In the genomic region with DNA sequence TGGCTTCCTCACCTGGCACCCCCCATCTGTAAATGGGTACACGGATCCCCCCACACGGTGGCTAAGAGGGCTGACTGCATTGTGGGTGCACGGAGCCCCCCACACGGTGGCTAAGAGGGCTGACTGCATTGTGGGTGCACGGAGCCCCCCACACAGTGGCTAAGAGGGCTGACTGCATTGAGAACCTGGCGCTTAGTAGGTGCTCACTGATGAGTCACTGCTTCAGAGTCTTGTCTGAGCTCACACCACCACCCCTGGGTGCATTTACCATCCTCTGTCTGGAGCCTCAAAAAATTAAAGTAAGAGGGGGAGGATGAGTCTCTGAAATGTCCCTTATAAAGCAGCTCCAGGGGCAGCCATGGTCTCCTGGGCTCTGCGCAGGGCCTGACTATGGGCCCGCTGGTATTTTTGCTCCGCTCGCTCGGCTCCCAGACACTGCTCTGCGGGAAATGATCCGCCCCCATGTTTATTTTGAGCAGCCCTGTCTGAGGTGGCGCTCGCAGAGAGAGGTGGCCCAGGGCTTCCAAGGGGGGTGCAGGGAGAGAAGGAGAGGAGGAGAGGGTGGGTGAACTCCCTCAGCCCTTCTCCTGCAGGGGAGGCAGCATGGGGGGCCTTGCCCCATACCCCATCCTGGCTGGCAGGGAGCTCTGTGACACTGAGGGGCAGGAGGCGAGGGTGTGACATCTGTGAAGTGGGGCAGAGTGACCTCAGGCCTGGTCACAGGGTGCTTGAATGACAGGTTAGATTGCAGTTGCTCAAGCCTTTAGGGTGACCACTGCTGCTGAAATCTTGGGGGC, we compare ENCODE assay signal across 19 cellular contexts.
A peak's percentile ranks its signal among the peaks of the same experiment; 100 is the strongest.
DNase-seq lines count a peak whose midpoint lies in the region; ATAC-seq, FAIRE-seq and TF ChIP-seq lines count a peak whose summit lies in the region.
"Had no signal": no experiment of that assay in that cellular context is flagged by ENCODE, and none has a peak within 500 bp of the region (broad histone marks: within the 10 kb centered on the region; RNA-seq: fewer than 3 reads in every experiment).

No MANE protein-coding gene starts in this region.

- DNase-seq in K562 (ENCODE audit: extremely low read depth in 1 of 4, low spot score in 3 of 4) (no peak), osteoblast (ENCODE audit: insufficient read length, low spot score, missing footprints) (peak; percentile 84), NCI-H82 treated with DMSO at 0.1 percent for 48 hours (lab: John Stamatoyannopoulos, UW; ENCODE audit: unreplicated experiment) (no peak)
- DNase-seq in activated CD4-positive, alpha-beta T cell treated with anti-CD3 and anti-CD28 coated beads, Interleukin-2, amount 50 U/mL, for 4 hours: no peak
- DNase-seq: CD8-positive, alpha-beta T cell; COR-L47; DMS 273 treated with DMSO at 0.1 percent for 48 hours; DMS53; DND-41; EL; H9 had no signal

- no TSS peak for BruUV-seq in K562 (replicated peaks; lab: Mats Ljungman, UMichigan)

- TF ChIP-seq CTCF in HEK293 (tag by site-specific recombination; IDR thresholded peaks at IDR 0.05) (no peak), K562 (IDR thresholded peaks at IDR 0.05 in 2 of 3, conservative IDR thresholded peaks at IDR 0.05 in 1 of 3; ENCODE audit: insufficient read depth in 2 of 3, low read depth in 1 of 3, low read length in 3 of 3) (no peak), osteoblast (IDR thresholded peaks at IDR 0.05; ENCODE audit: extremely low read depth, low read depth, low read length) (no peak)

- peak; percentile 59; the same call in 1 of the 2 replicates for TF ChIP-seq EP300 in Ishikawa (IDR thresholded peaks at IDR 0.05; ENCODE audit: borderline replicate concordance)
- TF ChIP-seq EP300 in K562 (IDR thresholded peaks at IDR 0.05; ENCODE audit: low read length): no peak

- ATAC-seq in K562 (no peak), HG03460 (IDR thresholded peaks at IDR 0.05; ENCODE audit: unreplicated experiment) (no peak)
- ATAC-seq: CD8-positive, alpha-beta T cell; GM12878 had no signal

- 70% methylated on average over 9 of the region's 16 CpGs for WGBS in K562 (ENCODE audit: insufficient coverage, low coverage, missing lambda C conversion rate)

- H4K20me1 ChIP-seq in K562 (replicated peaks; ENCODE audit: control insufficient read depth, insufficient read depth, low read length): no peaks in the 10 kb centered on the region
- H4K20me1 ChIP-seq in osteoblast (ENCODE audit: insufficient read depth, low read length): no peaks in the 10 kb centered on the region

- TF ChIP-seq RAD21 in Ishikawa (IDR thresholded peaks at IDR 0.05; ENCODE audit: low read depth) (no peak), K562 (CRISPR knock-in tag; conservative IDR thresholded peaks at IDR 0.05 in 1 of 2, IDR thresholded peaks at IDR 0.05 in 1 of 2) (no peak)

- H3K9me1 ChIP-seq in K562 (ENCODE audit: control insufficient read depth, insufficient read depth, low read length): no peaks in the 10 kb centered on the region

- TF ChIP-seq POLR2A in K562 (conservative IDR thresholded peaks at IDR 0.05): no peak

- no peak for FAIRE-seq in K562 (lab: Jason Lieb, UNC)
- FAIRE-seq: GM12878, GM19239, H1, HTR-8/SVneo had no signal

- no peaks in the 10 kb centered on the region for H3K4me1 ChIP-seq in HEK293 (ENCODE audit: control insufficient read depth, insufficient read depth, low read length)
- H3K4me1 ChIP-seq in K562 (replicated peaks in 1 of 2; ENCODE audit: control insufficient read depth in 2 of 2, insufficient read depth in 2 of 2, low read length in 2 of 2): peaks cover 14 to 38% of the 10 kb centered on the region in 2 experiments; a peak in 4 of 5 replicates
- H3K4me1 ChIP-seq in osteoblast (ENCODE audit: insufficient read depth, low read length): no peaks in the 10 kb centered on the region

- in situ Hi-C loops in K562 (cut with MboI): no loop called here

- H3K9ac ChIP-seq in K562 (ENCODE audit: insufficient read depth in 1 of 2, low read depth in 2 of 2, low read length in 2 of 2): peak overlapping the region in 1 of 2 experiments; percentile 35; a peak in 2 of 4 replicates
- H3K9ac ChIP-seq: BLaER1 treated with 17β-estradiol and CSF1 and Interleukin-3, amounts not matched to agents 10 nM and 100 nM had no signal

- H2AFZ ChIP-seq in K562 (ENCODE audit: low read depth, low read length) (no peak overlapping the region), osteoblast (ENCODE audit: low read length) (no peak overlapping the region)

- H3K4me3 ChIP-seq in HEK293 (ENCODE audit: low read depth, low read length) (no peak overlapping the region), K562 (no peak overlapping the region), osteoblast (ENCODE audit: insufficient read depth, low read length) (no peak overlapping the region)
- H3K4me3 ChIP-seq: BLaER1 treated with 17β-estradiol and CSF1 and Interleukin-3, amounts not matched to agents 10 nM and 100 nM; GM12878 had no signal

- H3K9me3 ChIP-seq in HEK293 (ENCODE audit: control insufficient read depth, insufficient read depth, low read depth, low read length) (no peaks in the 10 kb centered on the region), K562 (replicated peaks; ENCODE audit: control insufficient read depth, insufficient read depth, low read depth, low read length) (no peaks in the 10 kb centered on the region), osteoblast (ENCODE audit: low read depth, low read length) (no peaks in the 10 kb centered on the region)
- H3K9me3 ChIP-seq: BLaER1 treated with 17β-estradiol and CSF1 and Interleukin-3, amounts not matched to agents 10 nM and 100 nM had no signal

- no peaks in the 10 kb centered on the region for H3K27me3 ChIP-seq in K562 (ENCODE audit: control insufficient read depth in 2 of 2, insufficient read depth in 2 of 2, low read length in 2 of 2)
- peaks cover 29% of the 10 kb centered on the region for H3K27me3 ChIP-seq in osteoblast (ENCODE audit: insufficient read depth, low read length)
- H3K27me3 ChIP-seq: BLaER1 treated with 17β-estradiol and CSF1 and Interleukin-3, amounts not matched to agents 10 nM and 100 nM had no signal

- intact Hi-C loops in K562 (cut with micrococcal nuclease): no loop called here

- POLR2A ChIA-PET in HEK293 (lab: Yijun Ruan, JAX): no interaction called here
- POLR2A ChIA-PET in K562 (lab: Yijun Ruan, JAX): no interaction called here

- no peaks in the 10 kb centered on the region for H3K79me2 ChIP-seq in K562 (ENCODE audit: control insufficient read depth, insufficient read depth, low read length)
- H3K79me2 ChIP-seq in osteoblast (ENCODE audit: insufficient read depth, low read length): no peaks in the 10 kb centered on the region

- H3K27ac ChIP-seq in HEK293 (ENCODE audit: extremely low read depth, low read depth, low read length): no peak overlapping the region
- no peak overlapping the region for H3K27ac ChIP-seq in K562 (ENCODE audit: extremely low read depth, low read depth, low read length)
- H3K27ac ChIP-seq in osteoblast (ENCODE audit: low read depth, low read length): no peak overlapping the region
- H3K27ac ChIP-seq: BLaER1 treated with 17β-estradiol and CSF1 and Interleukin-3, amounts not matched to agents 10 nM and 100 nM had no signal

- CTCF ChIA-PET in HEK293 (lab: Yijun Ruan, JAX): no interaction called here
- CTCF ChIA-PET in K562 (lab: Yijun Ruan, JAX; ENCODE audit: low intra/inter-chr PET ratio): no interaction called here

- H3K4me2 ChIP-seq in K562 (ENCODE audit: insufficient read depth, low read length) (no peak overlapping the region), osteoblast (ENCODE audit: insufficient read depth, low read length) (no peak overlapping the region)
- H3K4me2 ChIP-seq: BLaER1 treated with 17β-estradiol and CSF1 and Interleukin-3, amounts not matched to agents 10 nM and 100 nM had no signal

- no peaks in the 10 kb centered on the region for H3K36me3 ChIP-seq in HEK293 (ENCODE audit: control insufficient read depth in 2 of 2, insufficient read depth in 1 of 2, low read length in 2 of 2)
- H3K36me3 ChIP-seq in K562 (ENCODE audit: control insufficient read depth, insufficient read depth, low read length): no peaks in the 10 kb centered on the region
- no peaks in the 10 kb centered on the region for H3K36me3 ChIP-seq in osteoblast (ENCODE audit: insufficient read depth, low read length)
- H3K36me3 ChIP-seq: BLaER1 treated with 17β-estradiol and CSF1 and Interleukin-3, amounts not matched to agents 10 nM and 100 nM had no signal

TF ChIP-seq in HEK293, 187 proteins besides CTCF, POLR2A, EP300 and RAD21:
- peak; percentile 60; the same call in 1 of the 2 replicates for TF ChIP-seq ZNF223 (tag by site-specific recombination; IDR thresholded peaks at IDR 0.05)
- TF ChIP-seq, protein P1, sequence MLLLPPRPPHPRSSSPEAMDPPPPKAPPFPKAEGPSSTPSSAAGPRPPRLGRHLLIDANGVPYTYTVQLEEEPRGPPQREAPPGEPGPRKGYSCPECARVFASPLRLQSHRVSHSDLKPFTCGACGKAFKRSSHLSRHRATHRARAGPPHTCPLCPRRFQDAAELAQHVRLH (tag by site-specific recombination; IDR thresholded peaks at IDR 0.05): no peak
- peak; percentile 39; the same call in 1 of the 2 replicates for TF ChIP-seq ZIC2 (tag by site-specific recombination; IDR thresholded peaks at IDR 0.05)
- TF ChIP-seq GLIS2 (tag by site-specific recombination; IDR thresholded peaks at IDR 0.05): peak; percentile 31; the same call in 1 of the 2 replicates

TF ChIP-seq in Ishikawa, 13 proteins besides CTCF, POLR2A, EP300 and RAD21 (continues in another document):
- TF ChIP-seq ZBTB7A (IDR thresholded peaks at IDR 0.05; ENCODE audit: low read depth): no peak
- TF ChIP-seq CREB1 (IDR thresholded peaks at IDR 0.05; ENCODE audit: low read depth): no peak
- 0 out of 2 replicates have a peak, but pooled peaks have one; percentile 55 for TF ChIP-seq TCF12 (IDR thresholded peaks at IDR 0.05; ENCODE audit: low read depth)
- TF ChIP-seq, protein P2, sequence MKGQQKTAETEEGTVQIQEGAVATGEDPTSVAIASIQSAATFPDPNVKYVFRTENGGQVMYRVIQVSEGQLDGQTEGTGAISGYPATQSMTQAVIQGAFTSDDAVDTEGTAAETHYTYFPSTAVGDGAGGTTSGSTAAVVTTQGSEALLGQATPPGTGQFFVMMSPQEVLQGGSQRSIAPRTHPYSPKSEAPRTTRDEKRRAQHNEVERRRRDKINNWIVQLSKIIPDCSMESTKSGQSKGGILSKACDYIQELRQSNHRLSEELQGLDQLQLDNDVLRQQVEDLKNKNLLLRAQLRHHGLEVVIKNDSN (IDR thresholded peaks at IDR 0.05): no peak

TF ChIP-seq in K562, 482 proteins besides CTCF, POLR2A, EP300 and RAD21 (continues in another document):
- TF ChIP-seq SP2 (IDR thresholded peaks at IDR 0.05; ENCODE audit: extremely low read depth, low read depth, low read length, poor library complexity, severe bottlenecking) (no peak), NELFE (IDR thresholded peaks at IDR 0.05; ENCODE audit: insufficient read depth, insufficient read length) (no peak), ZNF316 (IDR thresholded peaks at IDR 0.05) (no peak), SMARCA4 (IDR thresholded peaks at IDR 0.05) (no peak), ZNF75A (CRISPR knock-in tag; IDR thresholded peaks at IDR 0.05) (no peak), RFX7 (CRISPR knock-in tag; IDR thresholded peaks at IDR 0.05) (no peak), THRAP3 (IDR thresholded peaks at IDR 0.05; ENCODE audit: borderline replicate concordance) (no peak), TAF15 (IDR thresholded peaks at IDR 0.05; ENCODE audit: low read depth, low read length) (no peak)
